In genomic region chr16:85195884-85196816, GRCh38 we compare ENCODE assay signal across 14 cellular contexts.
DNase-seq lines count a peak whose midpoint lies in the region; ATAC-seq and TF ChIP-seq lines count a peak whose summit lies in the region.
"Had no signal": no experiment of that assay in that cellular context is flagged by ENCODE, and none has a peak within 500 bp of the region (broad histone marks: within the 10 kb centered on the region; RNA-seq: fewer than 3 reads in every experiment).

No MANE protein-coding gene starts in this region.

- H3K4ac ChIP-seq in IMR-90 (ENCODE audit: low read depth, low read length) = peak overlapping the region; percentile 87

- H3K14ac ChIP-seq in IMR-90 (replicated peaks; ENCODE audit: low read depth, low read length) = peak overlapping the region; percentile 71

- H2AK9ac ChIP-seq in IMR-90 (replicated peaks; ENCODE audit: low read depth, low read length, poor library complexity) = peak overlapping the region; percentile 52

- BruUV-seq in IMR-90 (replicated peaks; lab: Mats Ljungman, UMichigan) = no TSS peak

- DNase-seq in IMR-90 = no peak
- no peak for DNase-seq in foreskin keratinocyte
- no peak for DNase-seq in activated CD8-positive, alpha-beta memory T cell treated with anti-CD3 and anti-CD28 coated beads, Interleukin-2, amount 50 U/mL, for 48 hours
- DNase-seq: cerebellar nuclear complex; GOT3; NK-92 treated with Interleukin-12 subunit alpha and Interleukin-12 subunit beta, amount 100 ng/mL, for 24 hours; stimulated activated CD4-positive, alpha-beta T cell treated with anti-CD3 and anti-CD28 coated beads, Interleukin-2, amount 100 ng/mL, for 24 hours had no signal

- dilution Hi-C loops in IMR-90 (cut with HindIII; ENCODE audit: low sequenced_read_pairs, unreplicated experiment) = no loop called here

- H3K4me3 ChIP-seq in IMR-90 (ENCODE audit: insufficient read depth, low read depth, low read length) (no peak overlapping the region), muscle layer of colon (ENCODE audit: low read depth in 1 of 2, low read length in 2 of 2) (peak overlapping the region in 1 of 2 donors; percentile 22), subcutaneous abdominal adipose tissue (ENCODE audit: low read depth in 1 of 5, low read length in 5 of 5) (no peak overlapping the region)

- H3K9ac ChIP-seq in IMR-90 (ENCODE audit: low read depth, low read length) (no peak overlapping the region), muscle layer of colon (ENCODE audit: low read length) (peak overlapping the region; percentile 42), subcutaneous abdominal adipose tissue (ENCODE audit: low read length in 5 of 5) (peak overlapping the region in 1 of 5 donors; percentile 44)
- H3K9ac ChIP-seq: parathyroid adenoma had no signal

- peak overlapping the region; percentile 31 for H2BK5ac ChIP-seq in IMR-90 (ENCODE audit: low read depth, low read length, poor library complexity, severe bottlenecking)

- no peak overlapping the region for H2AFZ ChIP-seq in IMR-90 (replicated peaks; ENCODE audit: low read length, poor library complexity)
- H2AFZ ChIP-seq: parathyroid adenoma had no signal

- H2BK20ac ChIP-seq in IMR-90 (ENCODE audit: low read depth, low read length) = peak overlapping the region; percentile 69

- H3K9me1 ChIP-seq in IMR-90 (ENCODE audit: insufficient read depth, low read length) = peaks cover 57% of the 10 kb centered on the region

- ATAC-seq in IMR-90 (ENCODE audit: low read depth) (no peak), foreskin keratinocyte (no peak), GM19397 (IDR thresholded peaks at IDR 0.05; ENCODE audit: unreplicated experiment) (no peak), GM19467 (IDR thresholded peaks at IDR 0.05; ENCODE audit: unreplicated experiment) (no peak), GM21619 (IDR thresholded peaks at IDR 0.05; ENCODE audit: unreplicated experiment) (no peak)

- TF ChIP-seq RAD21 in IMR-90 (IDR thresholded peaks at IDR 0.05; ENCODE audit: low read length) = no peak

- H3K56ac ChIP-seq in IMR-90 (ENCODE audit: extremely low read depth, insufficient read depth, low read length) = no peak overlapping the region

- H3K18ac ChIP-seq in IMR-90 (ENCODE audit: low read depth, low read length) = peak overlapping the region; percentile 24

- CTCF ChIA-PET in IMR-90 (lab: Yijun Ruan, JAX) = no interaction called here

- H3K27ac ChIP-seq in IMR-90 (ENCODE audit: insufficient read depth, low read length) = no peak overlapping the region
- H3K27ac ChIP-seq in foreskin keratinocyte = peak overlapping the region; percentile 28
- H3K27ac ChIP-seq in muscle layer of colon (ENCODE audit: low read depth, low read length) = peak overlapping the region; percentile 69
- H3K27ac ChIP-seq in subcutaneous abdominal adipose tissue (ENCODE audit: low read depth, low read length) = peak overlapping the region; percentile 37
- H3K27ac ChIP-seq: HL-60, parathyroid adenoma had no signal

- peak overlapping the region; percentile 79 for H3K23ac ChIP-seq in IMR-90 (ENCODE audit: low read depth, low read length)

- H2AK5ac ChIP-seq in IMR-90 (ENCODE audit: low read depth, low read length) = peak overlapping the region; percentile 72; the same call in 1 of the 2 replicates

- H3K27me3 ChIP-seq in IMR-90 (ENCODE audit: control insufficient read depth, insufficient read depth, low read length) (no peaks in the 10 kb centered on the region), foreskin keratinocyte (no peaks in the 10 kb centered on the region), muscle layer of colon (ENCODE audit: control insufficient read depth in 1 of 2, insufficient read depth in 2 of 2, low read length in 2 of 2) (no peaks in the 10 kb centered on the region), subcutaneous abdominal adipose tissue (ENCODE audit: control insufficient read depth in 5 of 5, insufficient read depth in 4 of 5, low read length in 5 of 5) (no peaks in the 10 kb centered on the region)

- H2BK15ac ChIP-seq in IMR-90 (ENCODE audit: low read depth, low read length) = peak overlapping the region; percentile 79; the same call in 2 of the 3 replicates

- no peak for TF ChIP-seq POLR2A in IMR-90 (IDR thresholded peaks at IDR 0.05; ENCODE audit: low read depth, low read length)

- H4K8ac ChIP-seq in IMR-90 (ENCODE audit: low read depth in 2 of 2, low read length in 2 of 2) = peak overlapping the region; percentile 20 to 72; a peak in 1 of 4 replicates

- POLR2A ChIA-PET in IMR-90 (lab: Charles Lee; ENCODE audit: unreplicated experiment) = no interaction called here

- H4K20me1 ChIP-seq in IMR-90 (ENCODE audit: insufficient read depth, low read length) = peaks cover 12% of the 10 kb centered on the region

- H4K91ac ChIP-seq in IMR-90 (ENCODE audit: insufficient read depth, low read depth, low read length) = peak overlapping the region; percentile 84

- no peak for TF ChIP-seq CTCF in IMR-90 (conservative IDR thresholded peaks at IDR 0.05; ENCODE audit: low read depth, low read length)
- no peak for TF ChIP-seq CTCF in foreskin keratinocyte (conservative IDR thresholded peaks at IDR 0.05)

- H2BK120ac ChIP-seq in IMR-90 (ENCODE audit: low read depth, low read length) = peak overlapping the region; percentile 80; the same call in 1 of the 2 replicates

- peaks cover 63% of the 10 kb centered on the region for H3K4me1 ChIP-seq in IMR-90 (ENCODE audit: control insufficient read depth, insufficient read depth, low read length)
- peaks cover 19% of the 10 kb centered on the region for H3K4me1 ChIP-seq in foreskin keratinocyte
- H3K4me1 ChIP-seq in muscle layer of colon (ENCODE audit: insufficient read depth, low read length) = peaks cover 71% of the 10 kb centered on the region
- H3K4me1 ChIP-seq in subcutaneous abdominal adipose tissue (ENCODE audit: control insufficient read depth in 5 of 5, insufficient read depth in 5 of 5, low read length in 5 of 5) = peaks cover 14 to 95% (median 64%) of the 10 kb centered on the region in 5 donors
- H3K4me1 ChIP-seq: parathyroid adenoma had no signal

- no peak overlapping the region for H3K4me2 ChIP-seq in IMR-90 (ENCODE audit: low read depth, low read length)

- H3K79me1 ChIP-seq in IMR-90 (ENCODE audit: low read depth in 1 of 2, low read length in 2 of 2) = peaks cover 56 to 95% of the 10 kb centered on the region in 2 experiments

- in situ Hi-C loops in IMR-90 (cut with MboI; ENCODE audit: low sequenced_read_pairs) = no loop called here

- 55% methylated on average over 14 of the region's 25 CpGs; no CpG with 5 or more reads in 1 of the 2 experiments for WGBS in IMR-90 (ENCODE audit: extremely low coverage in 2 of 2, insufficient read length in 1 of 2), 2 experiments

- peak overlapping the region; percentile 54 for H4K5ac ChIP-seq in IMR-90 (ENCODE audit: low read depth, low read length)

- H3K9me3 ChIP-seq in IMR-90 (ENCODE audit: control insufficient read depth, insufficient read depth, low read length) = no peaks in the 10 kb centered on the region
- no peaks in the 10 kb centered on the region for H3K9me3 ChIP-seq in muscle layer of colon (ENCODE audit: low read length)
- no peaks in the 10 kb centered on the region for H3K9me3 ChIP-seq in subcutaneous abdominal adipose tissue (ENCODE audit: control insufficient read depth in 5 of 5, low read length in 5 of 5)

- no peaks in the 10 kb centered on the region for H3K36me3 ChIP-seq in IMR-90 (ENCODE audit: control insufficient read depth, insufficient read depth, low read length)
- H3K36me3 ChIP-seq in muscle layer of colon (ENCODE audit: insufficient read depth, low read length) = no peaks in the 10 kb centered on the region
- H3K36me3 ChIP-seq in subcutaneous abdominal adipose tissue (ENCODE audit: control insufficient read depth in 5 of 5, insufficient read depth in 5 of 5, low read length in 5 of 5) = no peaks in the 10 kb centered on the region

- intact Hi-C loops in IMR-90 (cut with micrococcal nuclease) = loop anchor here (5.0 kb wide), 1 partner anchor 41 kb away; no protein-coding TSS in a partner anchor

TF ChIP-seq in IMR-90, 13 proteins besides CTCF, POLR2A, EP300 and RAD21:
- TF ChIP-seq CEBPB (IDR thresholded peaks at IDR 0.05; ENCODE audit: low read depth, low read length) (no peak), USF2 (IDR thresholded peaks at IDR 0.05; ENCODE audit: low read depth, low read length) (no peak), BHLHE40 (IDR thresholded peaks at IDR 0.05; ENCODE audit: low read depth, low read length) (no peak), ELK1 (IDR thresholded peaks at IDR 0.05; ENCODE audit: borderline replicate concordance, low read depth, low read length) (no peak), MXI1 (IDR thresholded peaks at IDR 0.05; ENCODE audit: borderline replicate concordance, low read depth, low read length) (no peak), CHD1 (IDR thresholded peaks at IDR 0.05; ENCODE audit: low read depth, low read length) (no peak), MAFK (IDR thresholded peaks at IDR 0.05; ENCODE audit: low read depth, low read length) (no peak), RCOR1 (IDR thresholded peaks at IDR 0.05; ENCODE audit: insufficient replicate concordance, low read length) (no peak), RFX5 (IDR thresholded peaks at IDR 0.05; ENCODE audit: low read depth, low read length) (no peak), NFE2L2 (IDR thresholded peaks at IDR 0.05; ENCODE audit: low read depth, low read length) (no peak), FOS (IDR thresholded peaks at IDR 0.05; ENCODE audit: low read depth, low read length) (no peak), SMC3 (IDR thresholded peaks at IDR 0.05; ENCODE audit: low read depth, low read length) (no peak), MAZ (IDR thresholded peaks at IDR 0.05; ENCODE audit: borderline replicate concordance, low read depth, low read length) (no peak)
TF ChIP-seq in IMR-90: peak in this region for 0.
